In genomic region chr3:106176734-106177133, GRCh38 we compare ENCODE assay signal across 8 cellular contexts.
DNase-seq lines count a peak whose midpoint lies in the region; ATAC-seq lines count a peak whose summit lies in the region.

No MANE protein-coding gene starts in this region.

- no peaks in the 10 kb centered on the region for H3K27me3 Mint-ChIP-seq in stimulated activated memory B cell treated with anti-CD40 and anti-IgM and Interleukin-4, amounts not matched to agents 10 μg/mL and 1 μg/mL and 100 μg/mL, for 72 hours

- peak overlapping the region; percentile 73 for H3K27ac Mint-ChIP-seq in stimulated activated memory B cell treated with anti-CD40 and anti-IgM and Interleukin-4, amounts not matched to agents 10 μg/mL and 1 μg/mL and 100 μg/mL, for 72 hours

- peak; percentile 87 for ATAC-seq in GM18909 (IDR thresholded peaks at IDR 0.05; ENCODE audit: poor library complexity, unreplicated experiment)
- peak; percentile 75 for ATAC-seq in HG03066 (IDR thresholded peaks at IDR 0.05; ENCODE audit: low read depth, unreplicated experiment)
- ATAC-seq in stimulated activated memory B cell treated with anti-CD40 and anti-IgM and Interleukin-4, amounts not matched to agents 10 μg/mL and 1 μg/mL and 100 μg/mL, for 72 hours, result peak; percentile 89

- peaks cover 44% of the 10 kb centered on the region for H3K4me1 Mint-ChIP-seq in stimulated activated memory B cell treated with anti-CD40 and anti-IgM and Interleukin-4, amounts not matched to agents 10 μg/mL and 1 μg/mL and 100 μg/mL, for 72 hours

- no peaks in the 10 kb centered on the region for H3K36me3 Mint-ChIP-seq in stimulated activated memory B cell treated with anti-CD40 and anti-IgM and Interleukin-4, amounts not matched to agents 10 μg/mL and 1 μg/mL and 100 μg/mL, for 72 hours

- intact Hi-C loops in posterior vena cava (cut with DNase I), result no loop called here

- H3K9me3 Mint-ChIP-seq in stimulated activated memory B cell treated with anti-CD40 and anti-IgM and Interleukin-4, amounts not matched to agents 10 μg/mL and 1 μg/mL and 100 μg/mL, for 72 hours, result no peaks in the 10 kb centered on the region

- DNase-seq in UCSD-AML1 (lab: John Stamatoyannopoulos, UW; ENCODE audit: unreplicated experiment), result peak; percentile 11
- peak; percentile 8 for DNase-seq in fibroblast of gingiva (ENCODE audit: low read depth)
- DNase-seq in NCI-H2171 (lab: John Stamatoyannopoulos, UW), result no peak
- no peak for DNase-seq in posterior vena cava (ENCODE audit: low spot score)
- no peak for DNase-seq in NCI-H1105 treated with DMSO at 0.1 percent for 48 hours (lab: John Stamatoyannopoulos, UW)

- peak overlapping the region; percentile 8 for H3K4me3 Mint-ChIP-seq in stimulated activated memory B cell treated with anti-CD40 and anti-IgM and Interleukin-4, amounts not matched to agents 10 μg/mL and 1 μg/mL and 100 μg/mL, for 72 hours

Comparison
In these comparisons a context has a peak if more than half of its experiments do, and no peak if none do; other contexts are left out.
1. DNase-seq: peak in UCSD-AML1 (single experiment) and fibroblast of gingiva (single experiment); none in NCI-H2171 (single experiment), posterior vena cava (single experiment) and NCI-H1105 treated with DMSO at 0.1 percent for 48 hours (single experiment).
2. Peak in every context shown above with its lines, with median percentiles within 50 percentile points of each other: ATAC-seq.